Comparison of ENCODE assay signal across 8 cellular contexts in the genomic region with DNA sequence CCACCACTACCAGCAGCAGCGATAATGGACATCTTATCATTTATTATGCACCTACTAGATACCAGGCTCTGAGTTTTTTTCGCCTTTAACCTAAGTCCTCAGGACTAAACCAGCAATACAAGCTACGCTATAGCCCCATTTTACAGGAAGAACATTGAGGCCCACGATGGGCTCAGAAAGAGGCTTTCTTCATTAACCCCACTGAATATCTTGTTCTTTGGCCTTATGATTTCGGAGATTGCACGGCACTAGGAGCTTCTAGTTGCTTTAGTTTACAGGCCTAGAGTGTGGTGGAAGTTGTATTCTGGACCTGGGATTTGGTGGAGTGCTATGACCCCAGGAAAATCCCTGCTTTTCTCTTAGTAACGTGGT. TPM values are rescaled to one million over a fixed set of nuclear protein-coding genes. Genes with fewer than 3 reads are reported as not detected.
DNase-seq lines count a peak whose midpoint lies in the region; ATAC-seq and TF ChIP-seq lines count a peak whose summit lies in the region.

No MANE protein-coding gene starts in this region.

- TF ChIP-seq POLR2A in gastrocnemius medialis (IDR thresholded peaks at IDR 0.05): no peak

- peaks cover 29 to 34% of the 10 kb centered on the region in 2 donors for H3K4me1 ChIP-seq in gastrocnemius medialis

- H3K36me3 ChIP-seq in gastrocnemius medialis: no peaks in the 10 kb centered on the region

- intact Hi-C loops in gastrocnemius medialis (cut with DNase I; ENCODE audit: low total_unique reads): no loop called here

- H3K9me3 ChIP-seq in gastrocnemius medialis: no peaks in the 10 kb centered on the region

- in situ Hi-C loops in gastrocnemius medialis (cut with MboI; ENCODE audit: low sequenced_read_pairs in 4 of 4): loop anchor here in 2 of 4 donors (10.0 kb wide), 1 partner anchor 64 kb away; the partner anchor contains the start of gene MED18 (in 2 of the 2)

- no peaks in the 10 kb centered on the region for H3K27me3 ChIP-seq in gastrocnemius medialis

- TF ChIP-seq CTCF in GM12864 (IDR thresholded peaks at IDR 0.05; ENCODE audit: low read depth, low read length, missing control alignments) (no peak), VCaP (conservative IDR thresholded peaks at IDR 0.05) (no peak), foreskin fibroblast (IDR thresholded peaks at IDR 0.05; ENCODE audit: low read depth, low read length) (no peak), gastrocnemius medialis (IDR thresholded peaks at IDR 0.05 in 4 of 5, conservative IDR thresholded peaks at IDR 0.05 in 1 of 5) (no peak)

- H3K27ac ChIP-seq in VCaP (peak overlapping the region; percentile 74; the same call in 1 of the 2 replicates), gastrocnemius medialis (peak overlapping the region in 3 of 4 donors; percentile 92 to 95 (median 94))

- DNase-seq in GM12864 (ENCODE audit: low read depth) (no peak), foreskin fibroblast (no peak), gastrocnemius medialis (no peak), LoVo (ENCODE audit: low spot score) (no peak), GF-D8 (lab: John Stamatoyannopoulos, UW) (no peak)
- no peak for DNase-seq in stimulated activated CD4-positive, alpha-beta T cell treated with anti-CD3 and anti-CD28 coated beads, Interleukin-12 subunit alpha, Interleukin-12 subunit beta, amount 100 ng/mL, for 4 hours

- no peak for ATAC-seq in gastrocnemius medialis
- no peak for ATAC-seq in HG03045 (IDR thresholded peaks at IDR 0.05; ENCODE audit: unreplicated experiment)

- peak overlapping the region; percentile 99 for H3K4me3 ChIP-seq in GM12864 (ENCODE audit: low read depth, low read length)
- peak overlapping the region; percentile 90 for H3K4me3 ChIP-seq in foreskin fibroblast (ENCODE audit: low read depth in 1 of 2, low read length in 2 of 2)
- H3K4me3 ChIP-seq in gastrocnemius medialis: peak overlapping the region; percentile 94 to 99 (median 96)

RNA-seq across cellular contexts. Expression of gene SESN2, which starts 1.5 kb away (rescaled TPM):
- total RNA-seq in gastrocnemius medialis: 10 to 100 TPM in 2 of 4 donors, 1 to 10 TPM in 2; 5.6 to 18.9 (median 12.4) TPM

RNA-seq across cellular contexts. Expression of gene ATP5IF1, which starts 24.9 kb away (rescaled TPM):
- total RNA-seq in gastrocnemius medialis: 100 to 1,000 TPM; 125 to 333 (median 193) TPM

RNA-seq across cellular contexts. Expression of gene DNAJC8, which starts 28.0 kb away (rescaled TPM):
- total RNA-seq in gastrocnemius medialis: 10 to 100 TPM; 37.6 to 56.1 (median 51.2) TPM
